In genomic region chr15:82532991-82533481, GRCh38 we compare ENCODE assay signal across 15 cellular contexts.
"Had no signal": no experiment of that assay in that cellular context is flagged by ENCODE, and none has a peak within 500 bp of the region (broad histone marks: within the 10 kb centered on the region; RNA-seq: fewer than 3 reads in every experiment).

No MANE protein-coding gene starts in this region.

- H3K9me3 Mint-ChIP-seq: activated naive CD4-positive, alpha-beta T cell treated with anti-CD3 and anti-CD28 coated beads, Interleukin-2, amount 10 ng/mL, durations not matched to agents 7 days and 5 days; activated T-helper 2 cell treated with anti-CD3 and anti-CD28 coated beads, Interferon-gamma antibody, Interleukin-2, Interleukin-4, amounts not matched to agents 10 μg/mL and 5 μg/mL and 100 μg/mL, durations not matched to agents 14 hours and 24 hours and 36 hours; stimulated activated effector memory CD8-positive, alpha-beta T cell treated with anti-CD3 and anti-CD28 coated beads, Interleukin-12 subunit alpha, Interleukin-12 subunit beta, amount 100 ng/mL, for 72 hours; T-cell had no signal

- ATAC-seq: gastroesophageal sphincter; sciatic nerve; stimulated activated effector memory CD8-positive, alpha-beta T cell treated with anti-CD3 and anti-CD28 coated beads, Interleukin-12 subunit alpha, Interleukin-12 subunit beta, amount 100 ng/mL, for 72 hours; T-cell had no signal

- H3K27me3 Mint-ChIP-seq: activated naive CD4-positive, alpha-beta T cell treated with anti-CD3 and anti-CD28 coated beads, Interleukin-2, amount 10 ng/mL, durations not matched to agents 7 days and 5 days; T-cell had no signal

- DNase-seq: activated CD4-positive, alpha-beta T cell treated with anti-CD3 and anti-CD28 coated beads for 48 hours; activated CD4-positive, CD25-positive, alpha-beta regulatory T cell; activated naive CD4-positive, alpha-beta T cell treated with anti-CD3 and anti-CD28 coated beads, Interleukin-2, amount 10 ng/mL, durations not matched to agents 7 days and 5 days; cortex of kidney; heart right ventricle; kidney glomerular epithelial cell; left ventricle myocardium inferior; stimulated activated CD4-positive, alpha-beta T cell treated with anti-CD3 and anti-CD28 coated beads, Interleukin-4, amount 100 ng/mL, for 24 hours; T-cell; T-helper 9 cell; testis had no signal

- H3K27ac Mint-ChIP-seq: activated naive CD4-positive, alpha-beta T cell treated with anti-CD3 and anti-CD28 coated beads, Interleukin-2, amount 10 ng/mL, durations not matched to agents 7 days and 5 days; activated T-helper 2 cell treated with anti-CD3 and anti-CD28 coated beads, Interferon-gamma antibody, Interleukin-2, Interleukin-4, amounts not matched to agents 10 μg/mL and 5 μg/mL and 100 μg/mL, durations not matched to agents 14 hours and 24 hours and 36 hours; stimulated activated effector memory CD8-positive, alpha-beta T cell treated with anti-CD3 and anti-CD28 coated beads, Interleukin-12 subunit alpha, Interleukin-12 subunit beta, amount 100 ng/mL, for 72 hours; T-cell had no signal

- H3K4me3 Mint-ChIP-seq: activated naive CD4-positive, alpha-beta T cell treated with anti-CD3 and anti-CD28 coated beads, Interleukin-2, amount 10 ng/mL, durations not matched to agents 7 days and 5 days; stimulated activated effector memory CD8-positive, alpha-beta T cell treated with anti-CD3 and anti-CD28 coated beads, Interleukin-12 subunit alpha, Interleukin-12 subunit beta, amount 100 ng/mL, for 72 hours; T-cell had no signal
